Comparison of ENCODE assay signal across 8 cellular contexts in genomic region chr2:70086838-70087702, GRCh38. TPM values are rescaled to one million over a fixed set of nuclear protein-coding genes. Genes with fewer than 3 reads are reported as not detected.
DNase-seq lines count a peak whose midpoint lies in the region; ATAC-seq and TF ChIP-seq lines count a peak whose summit lies in the region.

Gene PCBP1, plus strand, starts transcription at chr2:70087477. Its CDS starts 267 bp downstream, at chr2:70087744.

- H3K27me3 ChIP-seq in right atrium auricular region (no peaks in the 10 kb centered on the region), psoas muscle (ENCODE audit: insufficient read depth in 3 of 3, low read length in 2 of 3) (no peaks in the 10 kb centered on the region)

- H3K36me3 ChIP-seq in right atrium auricular region, result peaks cover 25% of the 10 kb centered on the region
- H3K36me3 ChIP-seq in psoas muscle (ENCODE audit: insufficient read depth in 1 of 2, low read depth in 1 of 2), result peaks cover 0 to 28% of the 10 kb centered on the region in 2 donors

- H3K9me3 ChIP-seq in right atrium auricular region, result no peaks in the 10 kb centered on the region
- no peaks in the 10 kb centered on the region for H3K9me3 ChIP-seq in psoas muscle

- TF ChIP-seq CTCF in right atrium auricular region (IDR thresholded peaks at IDR 0.05), result no peak
- TF ChIP-seq CTCF in psoas muscle (IDR thresholded peaks at IDR 0.05), result no peak

- 0 to 1% (median 0%) methylated on average over 58 to 93 of the region's 94 CpGs for WGBS in psoas muscle, 3 donors

- DNase-seq in NCI-H2081 (lab: John Stamatoyannopoulos, UW) (peak; percentile 81 to 90), T-helper 22 cell (ENCODE audit: low read depth) (peak; percentile 88), anterior cingulate cortex (lab: John Stamatoyannopoulos, UW) (peak; percentile 23 to 95 (median 87)), right atrium auricular region (ENCODE audit: low spot score) (peak; percentile 92), psoas muscle (peak; percentile 98 to 99), ureter (ENCODE audit: low spot score) (peak; percentile 98)

- peak within 1 kb of the TSS; percentile 85 to 96 for H3K4me3 ChIP-seq in right atrium auricular region
- H3K4me3 ChIP-seq in psoas muscle, result peak within 1 kb of the TSS; percentile 96

- H3K27ac ChIP-seq in right atrium auricular region (peak within 1 kb of the TSS; percentile 96 to 100), psoas muscle (peak within 1 kb of the TSS; percentile 100)

- H3K4me1 ChIP-seq in right atrium auricular region (peaks cover 0 to 48% of the 10 kb centered on the region in 2 donors), psoas muscle (peaks cover 29% of the 10 kb centered on the region)

- intact Hi-C loops in psoas muscle (cut with DNase I), result loop anchor here (1.0 to 5.0 kb wide), 2 partner anchors 55 to 175 kb away; no protein-coding TSS in a partner anchor

- ATAC-seq in GM18502 (IDR thresholded peaks at IDR 0.05; ENCODE audit: poor library complexity, unreplicated experiment) (peak; percentile 35), HG02973 (IDR thresholded peaks at IDR 0.05; ENCODE audit: unreplicated experiment) (peak; percentile 33), psoas muscle (peak; percentile 79 to 85 (median 83))

RNA-seq across cellular contexts. Expression of gene PCBP1, which starts in this region (rescaled TPM):
- total RNA-seq in right atrium auricular region, result 100 to 1,000 TPM; 121 to 147 TPM
- total RNA-seq in psoas muscle, result 100 to 1,000 TPM; 423 to 683 (median 522) TPM
- polyA plus RNA-seq in psoas muscle, result 100 to 1,000 TPM; 522 to 746 (median 549) TPM
- 284 TPM for total RNA-seq in ureter

Comparison
In these comparisons a context has a peak if more than half of its experiments do, and no peak if none do; other contexts are left out.
1. Peak in every context shown above with its lines: DNase-seq, ATAC-seq, H3K4me3 ChIP-seq and H3K27ac ChIP-seq.
2. ATAC-seq: peak in every context shown above with its lines; median percentile 83 in psoas muscle; 35 in GM18502; 33 in HG02973.